Comparison of ENCODE assay signal across 21 cellular contexts in the genomic region with DNA sequence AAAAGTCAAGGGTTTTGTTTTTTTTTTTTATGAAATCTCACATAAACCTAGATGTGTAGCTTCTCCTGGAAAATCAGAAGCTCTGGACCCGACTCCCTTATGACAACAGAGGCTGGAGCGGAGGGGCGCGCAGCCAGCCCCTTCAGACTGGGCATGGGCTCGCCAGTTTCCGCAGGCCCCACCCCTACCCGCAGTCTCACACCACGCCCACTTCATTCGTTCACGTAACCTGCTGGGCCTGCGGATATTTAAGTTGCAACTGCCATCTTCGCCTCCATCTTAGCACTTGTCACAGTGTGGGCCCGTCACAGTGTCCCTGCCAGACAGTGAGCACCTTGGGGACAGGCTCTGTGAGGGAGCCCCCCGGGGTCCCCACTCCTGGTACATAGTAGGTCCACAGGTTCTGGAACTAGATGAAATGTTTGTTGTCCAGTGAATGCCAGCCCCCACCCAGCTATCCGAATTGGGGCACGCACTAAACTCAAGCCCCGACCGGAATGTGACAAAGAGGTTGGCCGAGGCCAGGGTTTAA.
DNase-seq lines count a peak whose midpoint lies in the region; ATAC-seq and TF ChIP-seq lines count a peak whose summit lies in the region.
"Had no signal": no experiment of that assay in that cellular context is flagged by ENCODE, and none has a peak within 500 bp of the region (broad histone marks: within the 10 kb centered on the region; RNA-seq: fewer than 3 reads in every experiment).

No MANE protein-coding gene starts in this region.

- no peak overlapping the region for H3K4me3 Mint-ChIP-seq in Caco-2 (ENCODE audit: unreplicated experiment)
- H3K4me3 Mint-ChIP-seq: activated naive CD8-positive, alpha-beta T cell treated with anti-CD3 and anti-CD28 coated beads for 36 hours; CD14-positive monocyte had no signal

- WGBS in liver, result 54% methylated on average over 19 of the region's 19 CpGs

- H3K9me3 Mint-ChIP-seq in Caco-2 (ENCODE audit: unreplicated experiment), result no peaks in the 10 kb centered on the region
- H3K9me3 Mint-ChIP-seq: activated naive CD8-positive, alpha-beta T cell treated with anti-CD3 and anti-CD28 coated beads for 36 hours had no signal

- no TSS peak for BruUV-seq in Caco-2 (replicated peaks; lab: Mats Ljungman, UMichigan)

- intact Hi-C loops in Caco-2 (cut with micrococcal nuclease; ENCODE audit: unreplicated experiment), result no loop called here

- H3K36me3 ChIP-seq in Caco-2 (ENCODE audit: control insufficient read depth, insufficient read depth, low read length) (no peaks in the 10 kb centered on the region), liver (ENCODE audit: control insufficient read depth in 4 of 4, insufficient read depth in 3 of 4, low read depth in 1 of 4, low read length in 3 of 4) (no peaks in the 10 kb centered on the region), skeletal muscle tissue (ENCODE audit: control insufficient read depth in 3 of 3, insufficient read depth in 3 of 3, low read length in 3 of 3) (no peaks in the 10 kb centered on the region)
- H3K36me3 ChIP-seq: neutrophil had no signal

- no peaks in the 10 kb centered on the region for H3K27me3 Mint-ChIP-seq in Caco-2 (ENCODE audit: insufficient read depth, unreplicated experiment)
- H3K27me3 Mint-ChIP-seq: activated naive CD8-positive, alpha-beta T cell treated with anti-CD3 and anti-CD28 coated beads for 36 hours had no signal

- peaks cover 6% of the 10 kb centered on the region for H3K36me3 Mint-ChIP-seq in Caco-2 (ENCODE audit: insufficient read depth, unreplicated experiment)
- H3K36me3 Mint-ChIP-seq: activated naive CD8-positive, alpha-beta T cell treated with anti-CD3 and anti-CD28 coated beads for 36 hours had no signal

- H3K4me3 ChIP-seq in Caco-2 (ENCODE audit: low read depth, low read length) (no peak overlapping the region), coronary artery (peak overlapping the region; percentile 18), liver (ENCODE audit: low read depth in 1 of 3, low read length in 3 of 3) (no peak overlapping the region), skeletal muscle tissue (ENCODE audit: low read length in 3 of 3) (peak overlapping the region in 1 of 3 donors; percentile 41)

- peak overlapping the region; percentile 17 to 77 for H3K9ac ChIP-seq in liver (ENCODE audit: low read depth in 1 of 2, low read length in 2 of 2)
- H3K9ac ChIP-seq in skeletal muscle tissue (ENCODE audit: low read depth in 1 of 3, low read length in 3 of 3), result peak overlapping the region; percentile 77 to 88 (median 80)

- CTCF ChIA-PET in Caco-2 (lab: Charles Lee), result interaction anchor here (0.6 kb wide), 2 partner anchors 50 to 345 kb away, joined by 3 read pairs; no protein-coding TSS in a partner anchor

- H3K4me1 Mint-ChIP-seq in Caco-2 (ENCODE audit: low read depth, unreplicated experiment), result peaks cover 25% of the 10 kb centered on the region
- H3K4me1 Mint-ChIP-seq: activated naive CD8-positive, alpha-beta T cell treated with anti-CD3 and anti-CD28 coated beads for 36 hours had no signal

- H3K27me3 ChIP-seq in Caco-2 (replicated peaks; ENCODE audit: control insufficient read depth, insufficient read depth, low read length) (no peaks in the 10 kb centered on the region), liver (ENCODE audit: control insufficient read depth in 4 of 4, insufficient read depth in 4 of 4, low read length in 3 of 4) (no peaks in the 10 kb centered on the region), skeletal muscle tissue (ENCODE audit: control insufficient read depth in 3 of 3, insufficient read depth in 3 of 3, low read length in 3 of 3) (no peaks in the 10 kb centered on the region)
- H3K27me3 ChIP-seq: neutrophil had no signal

- POLR2A ChIA-PET in Caco-2 (lab: Charles Lee), result interaction anchor here (0.6 kb wide), 2 partner anchors 30 to 208 kb away, joined by 3 to 4 read pairs; partner anchors contain the start of gene CEBPB

- DNase-seq in Caco-2, result no peak
- no peak for DNase-seq in coronary artery (ENCODE audit: low spot score)
- no peak for DNase-seq in iPS-NIHi11 (ENCODE audit: low spot score)
- no peak for DNase-seq in superior temporal gyrus (ENCODE audit: extremely low spot score)
- DNase-seq in stimulated activated CD4-positive, alpha-beta T cell treated with anti-CD3 and anti-CD28 coated beads, Interleukin-1b, Interleukin-23, amount 100 ng/mL, for 48 hours, result no peak
- DNase-seq: activated CD4-positive, CD25-positive, alpha-beta regulatory T cell; activated CD8-positive, alpha-beta memory T cell treated with anti-CD3 and anti-CD28 coated beads for 24 hours; activated naive CD8-positive, alpha-beta T cell treated with anti-CD3 and anti-CD28 coated beads for 36 hours; DND-41; effector CD8-positive, alpha-beta T cell; Karpas-422; NCI-H1092 treated with DMSO at 0.1 percent for 48 hours; NCI-H2107; NCI-H524 treated with DMSO at 0.1 percent for 48 hours; SHP77 treated with DMSO at 0.1 percent for 48 hours; stimulated activated CD4-positive, alpha-beta T cell treated with anti-CD3 and anti-CD28 coated beads, Interleukin-4, amount 100 ng/mL, for 1 hour had no signal

- H3K4me1 ChIP-seq in Caco-2 (peaks cover 30% of the 10 kb centered on the region), liver (ENCODE audit: control insufficient read depth in 4 of 4, insufficient read depth in 4 of 4, low read length in 3 of 4) (peaks cover 27 to 88% (median 56%) of the 10 kb centered on the region in 4 donors), skeletal muscle tissue (ENCODE audit: control insufficient read depth in 3 of 3, insufficient read depth in 3 of 3, low read length in 3 of 3) (peaks cover 69 to 85% (median 81%) of the 10 kb centered on the region in 3 donors)

- peak overlapping the region; percentile 70 for H3K27ac Mint-ChIP-seq in Caco-2 (ENCODE audit: unreplicated experiment)
- H3K27ac Mint-ChIP-seq: activated naive CD8-positive, alpha-beta T cell treated with anti-CD3 and anti-CD28 coated beads for 36 hours; CD14-positive monocyte had no signal

- no peak for ATAC-seq in GM19395 (IDR thresholded peaks at IDR 0.05; ENCODE audit: unreplicated experiment)

- no peaks in the 10 kb centered on the region for H3K9me3 ChIP-seq in Caco-2
- H3K9me3 ChIP-seq in liver (ENCODE audit: control insufficient read depth in 4 of 4, low read length in 3 of 4), result no peaks in the 10 kb centered on the region
- no peaks in the 10 kb centered on the region for H3K9me3 ChIP-seq in skeletal muscle tissue (ENCODE audit: control insufficient read depth in 3 of 3, low read length in 3 of 3)
- H3K9me3 ChIP-seq: neutrophil had no signal

- TF ChIP-seq RAD21 in liver (IDR thresholded peaks at IDR 0.05), result no peak

- peak overlapping the region; percentile 95 to 98 for H3K27ac ChIP-seq in coronary artery
- peak overlapping the region; percentile 91 to 94 for H3K27ac ChIP-seq in liver (ENCODE audit: low read depth in 1 of 2, low read length in 2 of 2)
- peak overlapping the region; percentile 96 for H3K27ac ChIP-seq in skeletal muscle tissue (ENCODE audit: low read depth, low read length)
- H3K27ac ChIP-seq: neutrophil had no signal

- TF ChIP-seq CTCF in Caco-2 (IDR thresholded peaks at IDR 0.05; ENCODE audit: insufficient read depth in 1 of 2, low read depth in 1 of 2, low read length in 1 of 2, severe bottlenecking in 1 of 2, unreplicated experiment in 1 of 2) (no peak), coronary artery (IDR thresholded peaks at IDR 0.05) (no peak), liver (IDR thresholded peaks at IDR 0.05; ENCODE audit: low read depth, low read length, missing input control) (no peak)

TF ChIP-seq in liver, 16 proteins besides CTCF, POLR2A, EP300 and RAD21:
- TF ChIP-seq HNF4A (conservative IDR thresholded peaks at IDR 0.05) (no peak), NR2F2 (IDR thresholded peaks at IDR 0.05) (no peak), HNF4G (IDR thresholded peaks at IDR 0.05) (no peak), YY1 (IDR thresholded peaks at IDR 0.05) (no peak), ATF3 (IDR thresholded peaks at IDR 0.05) (no peak), FOXA2 (IDR thresholded peaks at IDR 0.05) (no peak), FOXA1 (IDR thresholded peaks at IDR 0.05) (no peak), SP1 (IDR thresholded peaks at IDR 0.05) (no peak), GABPA (IDR thresholded peaks at IDR 0.05 in 1 of 2, conservative IDR thresholded peaks at IDR 0.05 in 1 of 2) (no peak)
- TF ChIP-seq, protein P1, sequence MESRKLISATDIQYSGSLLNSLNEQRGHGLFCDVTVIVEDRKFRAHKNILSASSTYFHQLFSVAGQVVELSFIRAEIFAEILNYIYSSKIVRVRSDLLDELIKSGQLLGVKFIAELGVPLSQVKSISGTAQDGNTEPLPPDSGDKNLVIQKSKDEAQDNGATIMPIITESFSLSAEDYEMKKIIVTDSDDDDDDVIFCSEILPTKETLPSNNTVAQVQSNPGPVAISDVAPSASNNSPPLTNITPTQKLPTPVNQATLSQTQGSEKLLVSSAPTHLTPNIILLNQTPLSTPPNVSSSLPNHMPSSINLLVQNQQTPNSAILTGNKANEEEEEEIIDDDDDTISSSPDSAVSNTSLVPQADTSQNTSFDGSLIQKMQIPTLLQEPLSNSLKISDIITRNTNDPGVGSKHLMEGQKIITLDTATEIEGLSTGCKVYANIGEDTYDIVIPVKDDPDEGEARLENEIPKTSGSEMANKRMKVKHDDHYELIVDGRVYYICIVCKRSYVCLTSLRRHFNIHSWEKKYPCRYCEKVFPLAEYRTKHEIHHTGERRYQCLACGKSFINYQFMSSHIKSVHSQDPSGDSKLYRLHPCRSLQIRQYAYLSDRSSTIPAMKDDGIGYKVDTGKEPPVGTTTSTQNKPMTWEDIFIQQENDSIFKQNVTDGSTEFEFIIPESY (IDR thresholded peaks at IDR 0.05), result no peak
- TF ChIP-seq, protein P2, sequence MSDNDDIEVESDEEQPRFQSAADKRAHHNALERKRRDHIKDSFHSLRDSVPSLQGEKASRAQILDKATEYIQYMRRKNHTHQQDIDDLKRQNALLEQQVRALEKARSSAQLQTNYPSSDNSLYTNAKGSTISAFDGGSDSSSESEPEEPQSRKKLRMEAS (IDR thresholded peaks at IDR 0.05), result no peak
TF ChIP-seq in liver: peak in this region for 0.
